15 cellular contexts compared by ENCODE assay signal in genomic region chr1:201426395-201427310, GRCh38. TPM values are rescaled to one million over a fixed set of nuclear protein-coding genes. Genes with fewer than 3 reads are reported as not detected.
DNase-seq lines count a peak whose midpoint lies in the region; ATAC-seq and TF ChIP-seq lines count a peak whose summit lies in the region.
"Had no signal": no experiment of that assay in that cellular context is flagged by ENCODE, and none has a peak within 500 bp of the region (broad histone marks: within the 10 kb centered on the region; RNA-seq: fewer than 3 reads in every experiment).

No MANE protein-coding gene starts in this region.

- WGBS in heart right ventricle, 2 donors: 45 to 49% methylated on average over 17 of the region's 17 CpGs

- peak overlapping the region in 7 of 10 donors; percentile 33 to 78 (median 66) for H3K27ac ChIP-seq in heart right ventricle
- H3K27ac ChIP-seq: ascending aorta had no signal

- TF ChIP-seq CTCF in heart right ventricle (IDR thresholded peaks at IDR 0.05): no peak

- H3K4me1 ChIP-seq in heart right ventricle: peaks cover 0 to 16% (median 0%) of the 10 kb centered on the region in 9 donors
- H3K4me1 ChIP-seq: ascending aorta, Caco-2 had no signal

- intact Hi-C loops in heart right ventricle (cut with DNase I): no loop called here

- H3K9me3 ChIP-seq in heart right ventricle: peaks cover 0 to 5% (median 0%) of the 10 kb centered on the region in 11 donors
- H3K9me3 ChIP-seq: ascending aorta, Caco-2 had no signal

- peak in 1 of 2 donors; percentile 14 for DNase-seq in activated T-cell treated with anti-CD3 and anti-CD28 coated beads, Interleukin-2, amount 50 U/mL, for 72 hours
- DNase-seq in activated T-cell treated with anti-CD3 and anti-CD28 coated beads, Interleukin-2, amount 50 U/mL, for 24 hours: no peak
- DNase-seq in SK-N-DZ (ENCODE audit: low spot score) (peak; percentile 63), heart right ventricle (peak; percentile 42 to 59), putamen (ENCODE audit: low spot score) (no peak)
- peak; percentile 35 for DNase-seq in stimulated activated naive CD8-positive, alpha-beta T cell treated with anti-CD3 and anti-CD28 coated beads, Interleukin-15, Interleukin-2, amounts not matched to agents 100 U/mL and 50 U/mL, for 24 hours
- DNase-seq: Caco-2, nucleus accumbens had no signal

- peak; percentile 28 to 64 for ATAC-seq in activated T-cell treated with anti-CD3 and anti-CD28 coated beads, Interleukin-2, amount 50 U/mL, for 72 hours (replicated peaks in 1 of 2)
- ATAC-seq in heart right ventricle (peak; percentile 60 to 86 (median 80)), HG02885 (IDR thresholded peaks at IDR 0.05; ENCODE audit: poor library complexity, unreplicated experiment) (no peak), GM19467 (IDR thresholded peaks at IDR 0.05; ENCODE audit: unreplicated experiment) (no peak)
- ATAC-seq in stimulated activated naive CD8-positive, alpha-beta T cell treated with anti-CD3 and anti-CD28 coated beads, Interleukin-15, Interleukin-2, amounts not matched to agents 100 U/mL and 50 U/mL, for 24 hours: peak; percentile 52
- ATAC-seq: WTC11 had no signal

- no peaks in the 10 kb centered on the region for H3K27me3 ChIP-seq in heart right ventricle
- H3K27me3 ChIP-seq: ascending aorta had no signal

- no peaks in the 10 kb centered on the region for H3K36me3 Mint-ChIP-seq in activated T-cell treated with anti-CD3 and anti-CD28 coated beads, Interleukin-2, amount 50 U/mL, for 72 hours (ENCODE audit: insufficient read depth in 2 of 2)
- no peaks in the 10 kb centered on the region for H3K36me3 Mint-ChIP-seq in activated T-cell treated with anti-CD3 and anti-CD28 coated beads, Interleukin-2, amount 50 U/mL, for 24 hours (ENCODE audit: low read depth)
- H3K36me3 Mint-ChIP-seq: WTC11 had no signal

- H3K9me3 Mint-ChIP-seq in activated T-cell treated with anti-CD3 and anti-CD28 coated beads, Interleukin-2, amount 50 U/mL, for 72 hours: no peaks in the 10 kb centered on the region
- H3K9me3 Mint-ChIP-seq in activated T-cell treated with anti-CD3 and anti-CD28 coated beads, Interleukin-2, amount 50 U/mL, for 24 hours: no peaks in the 10 kb centered on the region

- no peak overlapping the region for H3K27ac Mint-ChIP-seq in activated T-cell treated with anti-CD3 and anti-CD28 coated beads, Interleukin-2, amount 50 U/mL, for 72 hours
- H3K27ac Mint-ChIP-seq in activated T-cell treated with anti-CD3 and anti-CD28 coated beads, Interleukin-2, amount 50 U/mL, for 24 hours: no peak overlapping the region
- H3K27ac Mint-ChIP-seq: WTC11 had no signal

- H3K27me3 Mint-ChIP-seq in activated T-cell treated with anti-CD3 and anti-CD28 coated beads, Interleukin-2, amount 50 U/mL, for 72 hours (ENCODE audit: low read depth): peaks cover 7% of the 10 kb centered on the region
- H3K27me3 Mint-ChIP-seq in activated T-cell treated with anti-CD3 and anti-CD28 coated beads, Interleukin-2, amount 50 U/mL, for 24 hours: peaks cover 6% of the 10 kb centered on the region

- H3K4me3 ChIP-seq in heart right ventricle: no peak overlapping the region
- H3K4me3 ChIP-seq: ascending aorta had no signal

- no peak overlapping the region for H3K4me3 Mint-ChIP-seq in activated T-cell treated with anti-CD3 and anti-CD28 coated beads, Interleukin-2, amount 50 U/mL, for 72 hours
- no peak overlapping the region for H3K4me3 Mint-ChIP-seq in activated T-cell treated with anti-CD3 and anti-CD28 coated beads, Interleukin-2, amount 50 U/mL, for 24 hours
- H3K4me3 Mint-ChIP-seq: WTC11 had no signal

- H3K36me3 ChIP-seq in heart right ventricle: no peaks in the 10 kb centered on the region
- H3K36me3 ChIP-seq: ascending aorta had no signal

- H3K4me1 Mint-ChIP-seq in activated T-cell treated with anti-CD3 and anti-CD28 coated beads, Interleukin-2, amount 50 U/mL, for 72 hours (ENCODE audit: low read depth): no peaks in the 10 kb centered on the region
- peaks cover 4% of the 10 kb centered on the region for H3K4me1 Mint-ChIP-seq in activated T-cell treated with anti-CD3 and anti-CD28 coated beads, Interleukin-2, amount 50 U/mL, for 24 hours (ENCODE audit: low read depth)
- H3K4me1 Mint-ChIP-seq: WTC11 had no signal

RNA-seq across cellular contexts. Expression of gene TNNI1, which starts 5.1 kb away (rescaled TPM):
- total RNA-seq in activated T-cell treated with anti-CD3 and anti-CD28 coated beads, Interleukin-2, amount 50 U/mL, for 72 hours: not detected
- 3.8 and 6.7 TPM in 2 replicates for polyA plus RNA-seq in SK-N-DZ (2014; cell fraction: cytosol; rRNA removed)
- polyA plus RNA-seq in SK-N-DZ (2014; cell fraction: nucleus; rRNA removed): 1.3 and 3.4 TPM in 2 replicates
- 100 to 1,000 TPM in 1 of 10 donors, 10 to 100 TPM in 7, 1 to 10 TPM in 2; 1.2 to 166 (median 26.1) TPM for total RNA-seq in heart right ventricle
- polyA plus RNA-seq in heart right ventricle: 10 to 100 TPM; 20.8 to 48.0 TPM
- total RNA-seq: ascending aorta, Caco-2, dermis microvascular lymphatic vessel endothelial cell, temporal lobe had no signal
- polyA plus RNA-seq: AG04450 had no signal

RNA-seq across cellular contexts. Expression of gene LAD1, which starts 27.5 kb away (rescaled TPM):
- not detected for total RNA-seq in activated T-cell treated with anti-CD3 and anti-CD28 coated beads, Interleukin-2, amount 50 U/mL, for 72 hours
- polyA plus RNA-seq in SK-N-DZ (2014; cell fraction: cytosol; rRNA removed): 0.16 TPM in 1 of 2 replicates, not detected in the other
- not detected in 2 replicates for polyA plus RNA-seq in SK-N-DZ (2014; cell fraction: nucleus; rRNA removed)
- 10 to 100 TPM in 1 of 10 donors, 1 to 10 TPM in 8, under 1 TPM in 1; 0.85 to 12.9 (median 2.9) TPM for total RNA-seq in heart right ventricle
- 10 to 100 TPM in 1 of 2 donors, 1 to 10 TPM in 1; 2.6 to 42.2 TPM for polyA plus RNA-seq in heart right ventricle
- total RNA-seq: dermis microvascular lymphatic vessel endothelial cell, temporal lobe had no signal

RNA-seq across cellular contexts. Expression of gene PHLDA3, which starts 42.3 kb away (rescaled TPM):
- total RNA-seq in activated T-cell treated with anti-CD3 and anti-CD28 coated beads, Interleukin-2, amount 50 U/mL, for 72 hours: 10 to 100 TPM; 10.7 to 25.6 TPM
- polyA plus RNA-seq in SK-N-DZ (2014; cell fraction: cytosol; rRNA removed): 1.3 and 1.5 TPM in 2 replicates
- 1.5 and 2.3 TPM in 2 replicates for polyA plus RNA-seq in SK-N-DZ (2014; cell fraction: nucleus; rRNA removed)
- total RNA-seq in heart right ventricle: 10 to 100 TPM; 14.4 to 40.0 (median 23.6) TPM
- 10 to 100 TPM; 20.8 to 35.6 TPM for polyA plus RNA-seq in heart right ventricle

RNA-seq across cellular contexts. Expression of gene TNNT2, which starts 49.2 kb away (rescaled TPM):
- not detected for total RNA-seq in activated T-cell treated with anti-CD3 and anti-CD28 coated beads, Interleukin-2, amount 50 U/mL, for 72 hours
- polyA plus RNA-seq in SK-N-DZ (2014; cell fraction: cytosol; rRNA removed): 1.2 and 4.1 TPM in 2 replicates
- 4.4 and 4.5 TPM in 2 replicates for polyA plus RNA-seq in SK-N-DZ (2014; cell fraction: nucleus; rRNA removed)
- total RNA-seq in heart right ventricle: over 10,000 TPM in 1 of 10 donors, 1,000 to 10,000 TPM in 9; 5,905 to 10,183 (median 7,503) TPM
- over 10,000 TPM; 10,337 to 31,279 TPM for polyA plus RNA-seq in heart right ventricle
- total RNA-seq: ascending aorta, dermis microvascular lymphatic vessel endothelial cell had no signal

Comparison
In these comparisons a context has a peak if more than half of its experiments do, and no peak if none do; other contexts are left out.
1. ATAC-seq: peak in activated T-cell treated with anti-CD3 and anti-CD28 coated beads, Interleukin-2, amount 50 U/mL, for 72 hours (2 of 2), heart right ventricle (8 of 8) and stimulated activated naive CD8-positive, alpha-beta T cell treated with anti-CD3 and anti-CD28 coated beads, Interleukin-15, Interleukin-2, amounts not matched to agents 100 U/mL and 50 U/mL, for 24 hours (single experiment); none in HG02885 (single experiment) and GM19467 (single experiment).
2. DNase-seq: peak in SK-N-DZ (single experiment), heart right ventricle (2 of 2) and stimulated activated naive CD8-positive, alpha-beta T cell treated with anti-CD3 and anti-CD28 coated beads, Interleukin-15, Interleukin-2, amounts not matched to agents 100 U/mL and 50 U/mL, for 24 hours (single experiment); none in activated T-cell treated with anti-CD3 and anti-CD28 coated beads, Interleukin-2, amount 50 U/mL, for 24 hours (single experiment) and putamen (single experiment).